Comparison of ENCODE assay signal across 20 cellular contexts in genomic region chr1:12444329-12444841, GRCh38.
"Had no signal": no experiment of that assay in that cellular context is flagged by ENCODE, and none has a peak within 500 bp of the region (broad histone marks: within the 10 kb centered on the region; RNA-seq: fewer than 3 reads in every experiment).

No MANE protein-coding gene starts in this region.

- H3K9me3 ChIP-seq: gastroesophageal sphincter, right atrium auricular region, uterus had no signal

- H3K27ac ChIP-seq: brain microvascular endothelial cell, right atrium auricular region, uterus had no signal

- H3K27me3 ChIP-seq: brain microvascular endothelial cell, gastroesophageal sphincter, right atrium auricular region, uterus had no signal

- H3K4me2 ChIP-seq: smooth muscle cell had no signal

- H3K36me3 ChIP-seq: brain microvascular endothelial cell, right atrium auricular region, uterus had no signal

- H3K9me3 Mint-ChIP-seq: activated B cell treated with CpG ODN at 0.5 μM for 24 hours; activated naive CD4-positive, alpha-beta T cell treated with anti-CD3 and anti-CD28 coated beads for 36 hours; T-helper 2 cell treated with Interferon-gamma antibody and Interleukin-4, amounts not matched to agents 5 μg/mL and 100 μg/mL, for 36 hours had no signal

- H3K4me3 ChIP-seq: gastroesophageal sphincter, right atrium auricular region, smooth muscle cell, uterus had no signal

- DNase-seq: activated B cell treated with CpG ODN at 0.5 μM for 24 hours; activated CD4-positive, alpha-beta T cell treated with anti-CD3 and anti-CD28 coated beads, Interleukin-2, amount 50 U/mL, for 1 hour; activated effector memory CD4-positive, alpha-beta T cell treated with anti-CD3 and anti-CD28 coated beads, Interleukin-2, amount 50 U/mL, for 16 hours; activated naive CD4-positive, alpha-beta T cell treated with anti-CD3 and anti-CD28 coated beads for 36 hours; activated T-cell treated with anti-CD3 and anti-CD28 coated beads, Interleukin-2, amount 50 U/mL, for 1 hour; brain microvascular endothelial cell; hippocampal formation; kidney; midbrain; naive thymus-derived CD4-positive, alpha-beta T cell; stimulated activated CD4-positive, alpha-beta T cell treated with anti-CD3 and anti-CD28 coated beads, Interleukin-1b, Interleukin-23, amount 100 ng/mL, for 48 hours; stimulated activated naive B cell treated with anti-CD40 and anti-IgM and Interleukin-4, amounts not matched to agents 10 μg/mL and 1 μg/mL and 100 μg/mL, for 72 hours; T-helper 1 cell; uterus had no signal

- ATAC-seq: gastroesophageal sphincter; naive thymus-derived CD4-positive, alpha-beta T cell; stimulated activated naive B cell treated with anti-CD40 and anti-IgM and Interleukin-4, amounts not matched to agents 10 μg/mL and 1 μg/mL and 100 μg/mL, for 72 hours had no signal

- H3K27ac Mint-ChIP-seq: activated B cell treated with CpG ODN at 0.5 μM for 24 hours; activated naive CD4-positive, alpha-beta T cell treated with anti-CD3 and anti-CD28 coated beads for 36 hours; activated T-helper 1 cell treated with anti-CD3 and anti-CD28 coated beads, Interleukin-12 subunit alpha, Interleukin-12 subunit beta, Interleukin-2, Interleukin-4 antibody, amounts not matched to agents 30 ng/mL and 10 ng/mL and 1 ng/mL, durations not matched to agents 14 hours and 24 hours and 36 hours; stimulated activated naive B cell treated with anti-CD40 and anti-IgM and Interleukin-4, amounts not matched to agents 10 μg/mL and 1 μg/mL and 100 μg/mL, for 72 hours; T-helper 2 cell treated with Interferon-gamma antibody and Interleukin-4, amounts not matched to agents 5 μg/mL and 100 μg/mL, for 36 hours; type B pancreatic cell had no signal

- H3K27me3 Mint-ChIP-seq: activated B cell treated with CpG ODN at 0.5 μM for 24 hours; stimulated activated naive B cell treated with anti-CD40 and anti-IgM and Interleukin-4, amounts not matched to agents 10 μg/mL and 1 μg/mL and 100 μg/mL, for 72 hours; type B pancreatic cell had no signal

- H3K4me3 Mint-ChIP-seq: activated B cell treated with CpG ODN at 0.5 μM for 24 hours; activated naive CD4-positive, alpha-beta T cell treated with anti-CD3 and anti-CD28 coated beads for 36 hours; activated T-helper 1 cell treated with anti-CD3 and anti-CD28 coated beads, Interleukin-12 subunit alpha, Interleukin-12 subunit beta, Interleukin-2, Interleukin-4 antibody, amounts not matched to agents 30 ng/mL and 10 ng/mL and 1 ng/mL, durations not matched to agents 14 hours and 24 hours and 36 hours; naive thymus-derived CD4-positive, alpha-beta T cell; stimulated activated naive B cell treated with anti-CD40 and anti-IgM and Interleukin-4, amounts not matched to agents 10 μg/mL and 1 μg/mL and 100 μg/mL, for 72 hours; T-helper 2 cell treated with Interferon-gamma antibody and Interleukin-4, amounts not matched to agents 5 μg/mL and 100 μg/mL, for 36 hours; type B pancreatic cell had no signal
